In the genomic region with DNA sequence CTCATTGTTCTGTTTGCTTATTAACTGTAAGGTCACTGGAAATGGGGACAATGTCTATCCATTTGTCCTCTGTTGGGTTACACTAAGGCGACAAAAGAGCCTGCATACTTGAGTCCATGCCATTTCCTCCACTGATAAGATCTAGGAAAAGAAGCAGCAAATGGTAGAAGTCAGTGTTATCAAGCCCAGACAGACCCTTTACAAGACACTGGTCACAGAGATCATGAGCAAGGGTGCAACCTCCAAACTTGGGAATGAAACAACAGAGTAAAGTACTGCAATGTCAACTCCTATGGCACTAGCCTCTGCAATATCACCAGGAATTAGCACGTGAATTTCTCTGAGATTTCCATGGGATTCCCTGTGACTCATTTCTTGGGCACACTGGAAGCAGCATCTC, we compare ENCODE assay signal across 25 cellular contexts.
"Had no signal": no experiment of that assay in that cellular context is flagged by ENCODE, and none has a peak within 500 bp of the region (broad histone marks: within the 10 kb centered on the region; RNA-seq: fewer than 3 reads in every experiment).

No MANE protein-coding gene starts in this region.

- H3K9me3 ChIP-seq: esophagus squamous epithelium, gastrocnemius medialis, left lung, lower lobe of right lung had no signal

- H3K27ac Mint-ChIP-seq: naive thymus-derived CD4-positive, alpha-beta T cell had no signal

- H3K36me3 ChIP-seq: esophagus squamous epithelium, gastrocnemius medialis, heart right ventricle, left lung, lower lobe of right lung had no signal

- H3K4me3 Mint-ChIP-seq: naive thymus-derived CD4-positive, alpha-beta T cell had no signal

- H3K27ac ChIP-seq: coronary artery, dorsolateral prefrontal cortex, esophagus squamous epithelium, gastrocnemius medialis, heart right ventricle, left lung, lower lobe of right lung had no signal

- H3K27me3 ChIP-seq: gastrocnemius medialis, left lung had no signal

- H3K4me1 Mint-ChIP-seq: naive thymus-derived CD4-positive, alpha-beta T cell had no signal

- H3K4me3 ChIP-seq: coronary artery, dorsolateral prefrontal cortex, esophagus squamous epithelium, gastrocnemius medialis, heart right ventricle, left lung, lower lobe of right lung had no signal

- DNase-seq: dermis blood vessel endothelial cell; dorsolateral prefrontal cortex; effector CD4-positive, alpha-beta T cell; effector memory CD4-positive, alpha-beta T cell; esophagus squamous epithelium; foreskin fibroblast; foreskin melanocyte; gastrocnemius medialis; glutamatergic neuron; head of caudate nucleus; heart right ventricle; hippocampal formation; left cardiac atrium; left lung; left ventricle myocardium superior; lower lobe of right lung; mesenchymal stem cell; midbrain; naive thymus-derived CD4-positive, alpha-beta T cell had no signal

- FAIRE-seq: colon, endothelial cell of umbilical vein, islet of Langerhans, keratinocyte had no signal

- ATAC-seq: esophagus mucosa; gastrocnemius medialis; heart right ventricle; left cardiac atrium; left lung; left ventricle myocardium superior; lower lobe of right lung; naive thymus-derived CD4-positive, alpha-beta T cell had no signal

- H3K4me1 ChIP-seq: esophagus squamous epithelium, gastrocnemius medialis, heart right ventricle, left lung, lower lobe of right lung had no signal
